Comparison of ENCODE assay signal across 8 cellular contexts in the genomic region with DNA sequence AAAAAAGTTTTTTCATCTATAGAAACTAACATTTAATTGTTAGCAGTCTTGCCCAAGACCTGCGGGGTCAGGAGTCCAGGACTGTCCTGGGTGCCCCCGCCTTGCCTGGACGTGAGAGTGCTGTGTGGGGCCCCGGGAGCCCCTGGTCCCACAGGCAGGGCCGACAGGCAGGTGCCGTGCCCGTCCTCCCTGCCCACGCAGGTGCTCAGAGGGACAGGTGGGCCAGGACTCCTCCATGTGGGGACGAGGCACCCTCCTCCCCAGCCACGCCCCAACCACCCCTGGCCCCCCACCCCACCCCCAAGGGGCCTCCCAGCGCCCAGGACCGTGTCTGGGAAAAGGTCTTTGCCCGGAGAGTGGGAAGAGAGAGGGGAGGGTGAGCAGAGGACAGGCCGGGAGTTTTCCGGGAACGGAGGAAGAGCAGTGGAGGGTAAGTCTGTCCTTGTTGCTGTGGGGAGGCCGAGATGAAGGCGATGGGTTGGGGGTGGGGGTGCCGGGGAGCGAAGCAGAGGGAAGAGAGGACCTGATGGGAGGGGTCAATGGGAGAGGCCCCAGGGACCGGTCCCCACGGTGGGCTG. TPM values are rescaled to one million over a fixed set of nuclear protein-coding genes. Genes with fewer than 3 reads are reported as not detected.
DNase-seq lines count a peak whose midpoint lies in the region; ATAC-seq and TF ChIP-seq lines count a peak whose summit lies in the region.

No MANE protein-coding gene starts in this region.

- H3K9me3 ChIP-seq in ectodermal cell (ENCODE audit: control insufficient read depth, low read length), result no peaks in the 10 kb centered on the region

- H3K9me3 Mint-ChIP-seq in natural killer cell, result no peaks in the 10 kb centered on the region

- no peaks in the 10 kb centered on the region for H3K27me3 Mint-ChIP-seq in natural killer cell (ENCODE audit: low read depth in 2 of 2)

- H3K4me3 Mint-ChIP-seq in natural killer cell, result peak overlapping the region; percentile 85

- H3K27ac Mint-ChIP-seq in natural killer cell, result peak overlapping the region; percentile 81 to 92

- WGBS in ectodermal cell, 2 experiments, result 25 to 30% methylated on average over 20 to 21 of the region's 22 CpGs

- H3K27ac ChIP-seq in C4-2B (peak overlapping the region; percentile 100), ectodermal cell (ENCODE audit: insufficient read depth, low read depth, low read length, poor library complexity, severe bottlenecking) (no peak overlapping the region)

- peaks cover 18% of the 10 kb centered on the region for H3K4me1 ChIP-seq in ectodermal cell (ENCODE audit: control insufficient read depth, insufficient read depth, low read length)

- H3K27me3 ChIP-seq in ectodermal cell (ENCODE audit: control insufficient read depth, insufficient read depth, low read length, poor library complexity, severe bottlenecking), result no peaks in the 10 kb centered on the region

- intact Hi-C loops in natural killer cell (cut with micrococcal nuclease), result loop anchor here (2.0 kb wide), 2 partner anchors 43 to 85 kb away; partner anchors contain the start of gene PAXX

- peak overlapping the region; percentile 51 for H3K4me3 ChIP-seq in ectodermal cell (ENCODE audit: insufficient read depth, low read depth, low read length)

- no peaks in the 10 kb centered on the region for H3K36me3 ChIP-seq in ectodermal cell (ENCODE audit: control insufficient read depth, insufficient read depth, low read length)

- no peak for ATAC-seq in natural killer cell
- ATAC-seq in HG03280 (IDR thresholded peaks at IDR 0.05; ENCODE audit: unreplicated experiment), result no peak
- no peak for ATAC-seq in GM18861 (IDR thresholded peaks at IDR 0.05; ENCODE audit: unreplicated experiment)
- ATAC-seq in GM21723 (IDR thresholded peaks at IDR 0.05; ENCODE audit: unreplicated experiment), result no peak

- DNase-seq in NCI-H2107 treated with DMSO at 0.1 percent for 48 hours (lab: John Stamatoyannopoulos, UW; ENCODE audit: unreplicated experiment) (peak; percentile 46), natural killer cell (no peak), H4 (ENCODE audit: low spot score) (no peak)

- peaks cover 7 to 33% of the 10 kb centered on the region in 2 donors for H3K4me1 Mint-ChIP-seq in natural killer cell

- TF ChIP-seq CTCF in C4-2B (conservative IDR thresholded peaks at IDR 0.05), result no peak
- no peak for TF ChIP-seq CTCF in natural killer cell (IDR thresholded peaks at IDR 0.05)

- no peaks in the 10 kb centered on the region for H3K36me3 Mint-ChIP-seq in natural killer cell

RNA-seq across cellular contexts. Expression of gene LCN12, which starts 2.7 kb away (rescaled TPM):
- not detected for polyA plus RNA-seq in ectodermal cell (2013, experiment 1 of 4)
- 0.78 TPM for polyA plus RNA-seq in ectodermal cell (2013, experiment 2 of 4)
- polyA plus RNA-seq in ectodermal cell (2013, experiment 3 of 4), result 0.64 TPM
- 0.77 TPM for polyA plus RNA-seq in ectodermal cell (2013, experiment 4 of 4)
- total RNA-seq in natural killer cell, result 10 to 100 TPM in 1 of 3 donors, 1 to 10 TPM in 2; 9.2 to 11.3 (median 9.8) TPM
- not detected in 2 replicates for total RNA-seq in H4 (2014; rRNA removed; shearing (Covaris generic))

RNA-seq across cellular contexts. Expression of gene C8G, which starts 4.3 kb away (rescaled TPM):
- not detected for polyA plus RNA-seq in ectodermal cell (2013, experiment 1 of 4)
- not detected for polyA plus RNA-seq in ectodermal cell (2013, experiment 2 of 4)
- polyA plus RNA-seq in ectodermal cell (2013, experiment 3 of 4), result not detected
- polyA plus RNA-seq in ectodermal cell (2013, experiment 4 of 4), result not detected
- total RNA-seq in natural killer cell, result 1 to 10 TPM; 3.9 to 8.5 (median 7.3) TPM
- not detected in 2 replicates for total RNA-seq in H4 (2014; rRNA removed; shearing (Covaris generic))

RNA-seq across cellular contexts. Expression of gene FBXW5, which starts 4.8 kb away (rescaled TPM):
- polyA plus RNA-seq in ectodermal cell (2013, experiment 1 of 4), result 52.7 TPM
- polyA plus RNA-seq in ectodermal cell (2013, experiment 2 of 4), result 54.9 TPM
- 40.9 TPM for polyA plus RNA-seq in ectodermal cell (2013, experiment 3 of 4)
- polyA plus RNA-seq in ectodermal cell (2013, experiment 4 of 4), result 48.6 TPM
- total RNA-seq in natural killer cell, result 100 to 1,000 TPM; 117 to 144 (median 136) TPM
- 56.2 and 83.0 TPM in 2 replicates for total RNA-seq in H4 (2014; rRNA removed; shearing (Covaris generic))

RNA-seq across cellular contexts. Expression of gene PTGDS, which starts 28.0 kb away (rescaled TPM):
- polyA plus RNA-seq in ectodermal cell (2013, experiment 1 of 4), result not detected
- polyA plus RNA-seq in ectodermal cell (2013, experiment 2 of 4), result 0.57 TPM
- polyA plus RNA-seq in ectodermal cell (2013, experiment 3 of 4), result 1.0 TPM
- polyA plus RNA-seq in ectodermal cell (2013, experiment 4 of 4), result 1.2 TPM
- 100 to 1,000 TPM; 157 to 361 (median 296) TPM for total RNA-seq in natural killer cell
- total RNA-seq in H4 (2014; rRNA removed; shearing (Covaris generic)), result not detected in 2 replicates

RNA-seq across cellular contexts. Expression of gene LCNL1, which starts 33.5 kb away (rescaled TPM):
- 0.24 TPM for polyA plus RNA-seq in ectodermal cell (2013, experiment 1 of 4)
- polyA plus RNA-seq in ectodermal cell (2013, experiment 2 of 4), result 0.07 TPM
- not detected for polyA plus RNA-seq in ectodermal cell (2013, experiment 3 of 4)
- polyA plus RNA-seq in ectodermal cell (2013, experiment 4 of 4), result 0.32 TPM
- 1 to 10 TPM; 4.9 to 8.4 (median 8.2) TPM for total RNA-seq in natural killer cell
- not detected in 2 replicates for total RNA-seq in H4 (2014; rRNA removed; shearing (Covaris generic))

Comparison
In these comparisons a context has a peak if more than half of its experiments do, and no peak if none do; other contexts are left out.
1. RNA of gene LCN12, which starts 2.7 kb away (total RNA-seq): 9.2 to 11.3 TPM in natural killer cell; not detected in H4; every median in the first group is over 10 times any median in the second.